Comparison of ENCODE assay signal across 2 cellular contexts in the genomic region with DNA sequence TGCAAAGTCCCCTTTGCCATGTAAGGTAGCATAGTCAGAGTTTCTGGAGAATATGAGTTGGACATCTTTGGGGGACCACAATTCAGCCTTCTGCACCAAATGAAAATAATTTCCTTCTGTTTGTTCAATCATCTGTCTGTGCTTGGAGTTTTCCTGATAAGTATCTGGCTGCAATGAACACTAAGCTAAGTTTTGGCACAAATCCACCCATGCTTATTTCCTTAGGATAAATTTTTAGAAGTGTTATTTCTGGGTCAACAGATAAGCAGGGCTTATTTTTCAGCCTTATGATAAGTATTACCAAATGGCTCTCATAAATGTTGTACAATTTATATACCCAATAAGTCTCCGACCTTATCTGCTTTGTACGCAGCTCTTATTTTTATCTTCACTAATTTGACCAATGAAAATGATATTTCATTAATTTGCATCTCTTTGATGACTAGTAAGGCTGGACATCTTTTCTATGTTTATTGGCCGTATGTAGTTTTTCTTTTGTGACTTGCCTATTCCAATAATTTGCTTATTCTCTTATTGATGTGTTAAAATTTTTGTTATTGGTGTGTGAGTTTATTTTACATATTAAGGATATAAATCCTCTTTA.
TF ChIP-seq lines count a peak whose summit lies in the region.

No MANE protein-coding gene starts in this region.

TF ChIP-seq in SK-N-SH, 30 proteins besides CTCF, POLR2A, EP300 and RAD21:
- no peak for TF ChIP-seq JUND (IDR thresholded peaks at IDR 0.05)
- TF ChIP-seq MEF2A (IDR thresholded peaks at IDR 0.05; ENCODE audit: borderline replicate concordance, low read depth): no peak
- 0 out of 2 replicates have a peak, but pooled peaks have one; percentile 12 for TF ChIP-seq TEAD4 (IDR thresholded peaks at IDR 0.05; ENCODE audit: borderline replicate concordance, insufficient read depth)
- peak; percentile 93 for TF ChIP-seq GATA2 (CRISPR knock-in tag; IDR thresholded peaks at IDR 0.05)
- TF ChIP-seq, protein P1, sequence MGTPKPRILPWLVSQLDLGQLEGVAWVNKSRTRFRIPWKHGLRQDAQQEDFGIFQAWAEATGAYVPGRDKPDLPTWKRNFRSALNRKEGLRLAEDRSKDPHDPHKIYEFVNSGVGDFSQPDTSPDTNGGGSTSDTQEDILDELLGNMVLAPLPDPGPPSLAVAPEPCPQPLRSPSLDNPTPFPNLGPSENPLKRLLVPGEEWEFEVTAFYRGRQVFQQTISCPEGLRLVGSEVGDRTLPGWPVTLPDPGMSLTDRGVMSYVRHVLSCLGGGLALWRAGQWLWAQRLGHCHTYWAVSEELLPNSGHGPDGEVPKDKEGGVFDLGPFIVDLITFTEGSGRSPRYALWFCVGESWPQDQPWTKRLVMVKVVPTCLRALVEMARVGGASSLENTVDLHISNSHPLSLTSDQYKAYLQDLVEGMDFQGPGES (IDR thresholded peaks at IDR 0.05; ENCODE audit: low read depth, low read length): no peak
- TF ChIP-seq SMC3 (IDR thresholded peaks at IDR 0.05; ENCODE audit: low read depth, low read length): no peak
- no peak for TF ChIP-seq FOXM1 (IDR thresholded peaks at IDR 0.05; ENCODE audit: low read depth)
- no peak for TF ChIP-seq FOSL2 (IDR thresholded peaks at IDR 0.05; ENCODE audit: borderline replicate concordance, low read depth)
- TF ChIP-seq TCF12 (IDR thresholded peaks at IDR 0.05): no peak
- TF ChIP-seq, protein P2, sequence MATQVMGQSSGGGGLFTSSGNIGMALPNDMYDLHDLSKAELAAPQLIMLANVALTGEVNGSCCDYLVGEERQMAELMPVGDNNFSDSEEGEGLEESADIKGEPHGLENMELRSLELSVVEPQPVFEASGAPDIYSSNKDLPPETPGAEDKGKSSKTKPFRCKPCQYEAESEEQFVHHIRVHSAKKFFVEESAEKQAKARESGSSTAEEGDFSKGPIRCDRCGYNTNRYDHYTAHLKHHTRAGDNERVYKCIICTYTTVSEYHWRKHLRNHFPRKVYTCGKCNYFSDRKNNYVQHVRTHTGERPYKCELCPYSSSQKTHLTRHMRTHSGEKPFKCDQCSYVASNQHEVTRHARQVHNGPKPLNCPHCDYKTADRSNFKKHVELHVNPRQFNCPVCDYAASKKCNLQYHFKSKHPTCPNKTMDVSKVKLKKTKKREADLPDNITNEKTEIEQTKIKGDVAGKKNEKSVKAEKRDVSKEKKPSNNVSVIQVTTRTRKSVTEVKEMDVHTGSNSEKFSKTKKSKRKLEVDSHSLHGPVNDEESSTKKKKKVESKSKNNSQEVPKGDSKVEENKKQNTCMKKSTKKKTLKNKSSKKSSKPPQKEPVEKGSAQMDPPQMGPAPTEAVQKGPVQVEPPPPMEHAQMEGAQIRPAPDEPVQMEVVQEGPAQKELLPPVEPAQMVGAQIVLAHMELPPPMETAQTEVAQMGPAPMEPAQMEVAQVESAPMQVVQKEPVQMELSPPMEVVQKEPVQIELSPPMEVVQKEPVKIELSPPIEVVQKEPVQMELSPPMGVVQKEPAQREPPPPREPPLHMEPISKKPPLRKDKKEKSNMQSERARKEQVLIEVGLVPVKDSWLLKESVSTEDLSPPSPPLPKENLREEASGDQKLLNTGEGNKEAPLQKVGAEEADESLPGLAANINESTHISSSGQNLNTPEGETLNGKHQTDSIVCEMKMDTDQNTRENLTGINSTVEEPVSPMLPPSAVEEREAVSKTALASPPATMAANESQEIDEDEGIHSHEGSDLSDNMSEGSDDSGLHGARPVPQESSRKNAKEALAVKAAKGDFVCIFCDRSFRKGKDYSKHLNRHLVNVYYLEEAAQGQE (IDR thresholded peaks at IDR 0.05; ENCODE audit: low read depth, low read length): no peak
- TF ChIP-seq RCOR1 (IDR thresholded peaks at IDR 0.05; ENCODE audit: low read length): peak; percentile 72
- no peak for TF ChIP-seq NRF1 (IDR thresholded peaks at IDR 0.05; ENCODE audit: low read depth, low read length)
- TF ChIP-seq, protein P3, sequence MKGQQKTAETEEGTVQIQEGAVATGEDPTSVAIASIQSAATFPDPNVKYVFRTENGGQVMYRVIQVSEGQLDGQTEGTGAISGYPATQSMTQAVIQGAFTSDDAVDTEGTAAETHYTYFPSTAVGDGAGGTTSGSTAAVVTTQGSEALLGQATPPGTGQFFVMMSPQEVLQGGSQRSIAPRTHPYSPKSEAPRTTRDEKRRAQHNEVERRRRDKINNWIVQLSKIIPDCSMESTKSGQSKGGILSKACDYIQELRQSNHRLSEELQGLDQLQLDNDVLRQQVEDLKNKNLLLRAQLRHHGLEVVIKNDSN (IDR thresholded peaks at IDR 0.05; ENCODE audit: borderline replicate concordance, low read depth): no peak
- no peak for TF ChIP-seq FOXJ3 (CRISPR knock-in tag; IDR thresholded peaks at IDR 0.05)
- TF ChIP-seq ELF1 (IDR thresholded peaks at IDR 0.05): no peak
- TF ChIP-seq EZH2phosphoT487 (IDR thresholded peaks at IDR 0.05; ENCODE audit: borderline replicate concordance, low read depth): no peak
- no peak for TF ChIP-seq RFX5 (IDR thresholded peaks at IDR 0.05; ENCODE audit: low read length)
- TF ChIP-seq RXRA (IDR thresholded peaks at IDR 0.05; ENCODE audit: borderline replicate concordance, low read depth): no peak
- TF ChIP-seq, protein P4, sequence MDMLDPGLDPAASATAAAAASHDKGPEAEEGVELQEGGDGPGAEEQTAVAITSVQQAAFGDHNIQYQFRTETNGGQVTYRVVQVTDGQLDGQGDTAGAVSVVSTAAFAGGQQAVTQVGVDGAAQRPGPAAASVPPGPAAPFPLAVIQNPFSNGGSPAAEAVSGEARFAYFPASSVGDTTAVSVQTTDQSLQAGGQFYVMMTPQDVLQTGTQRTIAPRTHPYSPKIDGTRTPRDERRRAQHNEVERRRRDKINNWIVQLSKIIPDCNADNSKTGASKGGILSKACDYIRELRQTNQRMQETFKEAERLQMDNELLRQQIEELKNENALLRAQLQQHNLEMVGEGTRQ (IDR thresholded peaks at IDR 0.05; ENCODE audit: borderline replicate concordance, low read depth, low read length): no peak
- TF ChIP-seq TAF1 (IDR thresholded peaks at IDR 0.05; ENCODE audit: borderline replicate concordance, low read depth, low read length): no peak
- TF ChIP-seq, protein P5, sequence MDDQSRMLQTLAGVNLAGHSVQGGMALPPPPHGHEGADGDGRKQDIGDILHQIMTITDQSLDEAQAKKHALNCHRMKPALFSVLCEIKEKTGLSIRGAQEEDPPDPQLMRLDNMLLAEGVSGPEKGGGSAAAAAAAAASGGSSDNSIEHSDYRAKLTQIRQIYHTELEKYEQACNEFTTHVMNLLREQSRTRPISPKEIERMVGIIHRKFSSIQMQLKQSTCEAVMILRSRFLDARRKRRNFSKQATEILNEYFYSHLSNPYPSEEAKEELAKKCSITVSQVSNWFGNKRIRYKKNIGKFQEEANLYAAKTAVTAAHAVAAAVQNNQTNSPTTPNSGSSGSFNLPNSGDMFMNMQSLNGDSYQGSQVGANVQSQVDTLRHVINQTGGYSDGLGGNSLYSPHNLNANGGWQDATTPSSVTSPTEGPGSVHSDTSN (IDR thresholded peaks at IDR 0.05): no peak

TF ChIP-seq in endothelial cell of umbilical vein, 7 proteins besides CTCF, POLR2A, EP300 and RAD21:
- TF ChIP-seq MYC (IDR thresholded peaks at IDR 0.05; ENCODE audit: low read depth, low read length) (no peak), POLR2AphosphoS5 (IDR thresholded peaks at IDR 0.05; ENCODE audit: insufficient read depth, low read depth, low read length) (no peak), GATA2 (IDR thresholded peaks at IDR 0.05; ENCODE audit: insufficient read depth, insufficient read length, low read depth, low read length) (no peak), JUN (IDR thresholded peaks at IDR 0.05; ENCODE audit: borderline replicate concordance, insufficient read depth, insufficient read length, low read depth) (no peak), EZH2 (IDR thresholded peaks at IDR 0.05; ENCODE audit: borderline replicate concordance, low read depth, low read length, severe bottlenecking) (no peak), FOS (IDR thresholded peaks at IDR 0.05; ENCODE audit: borderline replicate concordance, insufficient read depth, low read length) (no peak)
- TF ChIP-seq, protein P6, sequence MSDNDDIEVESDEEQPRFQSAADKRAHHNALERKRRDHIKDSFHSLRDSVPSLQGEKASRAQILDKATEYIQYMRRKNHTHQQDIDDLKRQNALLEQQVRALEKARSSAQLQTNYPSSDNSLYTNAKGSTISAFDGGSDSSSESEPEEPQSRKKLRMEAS (IDR thresholded peaks at IDR 0.05; ENCODE audit: insufficient read depth, insufficient read length): no peak
